16 cellular contexts compared by ENCODE assay signal in genomic region chr17:27974531-27975145, GRCh38.
"Had no signal": no experiment of that assay in that cellular context is flagged by ENCODE, and none has a peak within 500 bp of the region (broad histone marks: within the 10 kb centered on the region; RNA-seq: fewer than 3 reads in every experiment).

No MANE protein-coding gene starts in this region.

- DNase-seq: activated CD4-positive, alpha-beta T cell treated with anti-CD3 and anti-CD28 coated beads, Interleukin-2, amount 50 U/mL, for 4 hours; activated CD4-positive, CD25-positive, alpha-beta regulatory T cell treated with anti-CD3 and anti-CD28 coated beads, Interleukin-2, amount 50 U/mL, for 72 hours; activated CD8-positive, alpha-beta memory T cell treated with anti-CD3 and anti-CD28 coated beads, Interleukin-2, amount 10 ng/mL, durations not matched to agents 7 days and 5 days; activated effector memory CD4-positive, alpha-beta T cell treated with Interleukin-2 at 50 U/mL for 16 hours; activated T-cell treated with anti-CD3 and anti-CD28 coated beads, Interleukin-2, amount 50 U/mL, for 24 hours; gastrocnemius medialis; heart right ventricle; left ventricle myocardium inferior; mesenchymal stem cell; ovary; stimulated activated CD4-positive, alpha-beta T cell treated with anti-CD3 and anti-CD28 coated beads, Interleukin-2, amount 100 ng/mL, for 48 hours; stimulated activated naive CD8-positive, alpha-beta T cell treated with anti-CD3 and anti-CD28 coated beads, Interleukin-15, Interleukin-2, amounts not matched to agents 100 U/mL and 50 U/mL, for 24 hours; testis had no signal

- H3K27me3 ChIP-seq: gastrocnemius medialis, ovary, testis had no signal

- H3K36me3 Mint-ChIP-seq: activated CD8-positive, alpha-beta memory T cell treated with anti-CD3 and anti-CD28 coated beads, Interleukin-2, amount 10 ng/mL, durations not matched to agents 7 days and 5 days; activated naive CD4-positive, alpha-beta T cell treated with anti-CD3 and anti-CD28 coated beads, Interleukin-2, amount 50 U/mL, for 72 hours had no signal

- FAIRE-seq: islet of Langerhans had no signal

- H3K4me1 ChIP-seq: gastrocnemius medialis, left ventricle myocardium inferior had no signal

- H3K27ac Mint-ChIP-seq: activated CD8-positive, alpha-beta memory T cell treated with anti-CD3 and anti-CD28 coated beads, Interleukin-2, amount 10 ng/mL, durations not matched to agents 7 days and 5 days; activated naive CD4-positive, alpha-beta T cell treated with anti-CD3 and anti-CD28 coated beads, Interleukin-2, amount 50 U/mL, for 72 hours; activated T-cell treated with anti-CD3 and anti-CD28 coated beads, Interleukin-2, amount 50 U/mL, for 24 hours; T-helper 2 cell treated with Interferon-gamma antibody and Interleukin-4, amounts not matched to agents 5 μg/mL and 100 μg/mL, for 36 hours had no signal

- H3K4me3 Mint-ChIP-seq: activated CD8-positive, alpha-beta memory T cell treated with anti-CD3 and anti-CD28 coated beads, Interleukin-2, amount 10 ng/mL, durations not matched to agents 7 days and 5 days; activated T-cell treated with anti-CD3 and anti-CD28 coated beads, Interleukin-2, amount 50 U/mL, for 24 hours; T-helper 2 cell treated with Interferon-gamma antibody and Interleukin-4, amounts not matched to agents 5 μg/mL and 100 μg/mL, for 36 hours had no signal

- H3K9me3 ChIP-seq: gastrocnemius medialis, ovary, testis had no signal

- H3K4me3 ChIP-seq: gastrocnemius medialis, heart right ventricle, left ventricle myocardium inferior, ovary, testis had no signal

- H3K9me3 Mint-ChIP-seq: activated naive CD4-positive, alpha-beta T cell treated with anti-CD3 and anti-CD28 coated beads, Interleukin-2, amount 50 U/mL, for 72 hours; activated T-cell treated with anti-CD3 and anti-CD28 coated beads, Interleukin-2, amount 50 U/mL, for 24 hours; T-helper 2 cell treated with Interferon-gamma antibody and Interleukin-4, amounts not matched to agents 5 μg/mL and 100 μg/mL, for 36 hours had no signal

- ATAC-seq: activated CD8-positive, alpha-beta memory T cell treated with anti-CD3 and anti-CD28 coated beads, Interleukin-2, amount 10 ng/mL, durations not matched to agents 7 days and 5 days; activated naive CD4-positive, alpha-beta T cell treated with anti-CD3 and anti-CD28 coated beads, Interleukin-2, amount 50 U/mL, for 72 hours; gastrocnemius medialis; heart right ventricle; stimulated activated naive CD8-positive, alpha-beta T cell treated with anti-CD3 and anti-CD28 coated beads, Interleukin-15, Interleukin-2, amounts not matched to agents 100 U/mL and 50 U/mL, for 24 hours had no signal

- H3K27ac ChIP-seq: gastrocnemius medialis, heart right ventricle, left ventricle myocardium inferior, ovary, testis had no signal

- H3K36me3 ChIP-seq: gastrocnemius medialis, heart right ventricle, left ventricle myocardium inferior, ovary had no signal
